In genomic region chr5:56076486-56076885, GRCh38 we compare ENCODE assay signal across 11 cellular contexts.
DNase-seq lines count a peak whose midpoint lies in the region; TF ChIP-seq lines count a peak whose summit lies in the region.
"Had no signal": no experiment of that assay in that cellular context is flagged by ENCODE, and none has a peak within 500 bp of the region (broad histone marks: within the 10 kb centered on the region; RNA-seq: fewer than 3 reads in every experiment).

No MANE protein-coding gene starts in this region.

- H3K23ac ChIP-seq in mesenchymal stem cell (ENCODE audit: low read length in 2 of 2): no peak overlapping the region

- CTCF ChIA-PET in Caco-2 (lab: Charles Lee): no interaction called here

- 60% methylated on average over 2 of the region's 3 CpGs for WGBS in mesenchymal stem cell

- H3K4me1 ChIP-seq in Caco-2 (peaks cover 56% of the 10 kb centered on the region), mesenchymal stem cell (ENCODE audit: control insufficient read depth, insufficient read depth, low read depth, low read length) (no peaks in the 10 kb centered on the region), uterus (peaks cover 0 to 2% of the 10 kb centered on the region in 2 donors)
- H3K4me1 ChIP-seq: HAP-1 had no signal

- H2BK5ac ChIP-seq in mesenchymal stem cell (ENCODE audit: low read depth, low read length, poor library complexity, severe bottlenecking): no peak overlapping the region

- no peaks in the 10 kb centered on the region for H3K27me3 ChIP-seq in Caco-2 (replicated peaks; ENCODE audit: control insufficient read depth, insufficient read depth, low read length)
- no peaks in the 10 kb centered on the region for H3K27me3 ChIP-seq in mesenchymal stem cell (ENCODE audit: control insufficient read depth in 1 of 2, insufficient read depth in 1 of 2, low read length in 2 of 2)
- H3K27me3 ChIP-seq in uterus: no peaks in the 10 kb centered on the region
- H3K27me3 ChIP-seq: BLaER1 treated with 17β-estradiol and CSF1 and Interleukin-3, amounts not matched to agents 10 nM and 100 nM had no signal

- H3K4me3 Mint-ChIP-seq in Caco-2 (ENCODE audit: unreplicated experiment): no peak overlapping the region
- H3K4me3 Mint-ChIP-seq: CD4-positive, CD25-positive, alpha-beta regulatory T cell had no signal

- H3K27me3 Mint-ChIP-seq in Caco-2 (ENCODE audit: insufficient read depth, unreplicated experiment): no peaks in the 10 kb centered on the region
- H3K27me3 Mint-ChIP-seq: CD4-positive, CD25-positive, alpha-beta regulatory T cell had no signal

- H2BK120ac ChIP-seq in mesenchymal stem cell (ENCODE audit: low read depth, low read length): peak overlapping the region; percentile 75

- no peaks in the 10 kb centered on the region for H3K79me1 ChIP-seq in mesenchymal stem cell (replicated peaks; ENCODE audit: low read length, poor library complexity, severe bottlenecking)

- DNase-seq in Caco-2: no peak
- DNase-seq in ELF-1 (ENCODE audit: low read depth, low spot score): peak; percentile 35
- no peak for DNase-seq in mesenchymal stem cell
- no peak for DNase-seq in uterus
- no peak for DNase-seq in stimulated activated CD4-positive, alpha-beta T cell treated with anti-CD3 and anti-CD28 coated beads, Interleukin-1b, Interleukin-23, amount 100 ng/mL, for 48 hours
- DNase-seq in AG08395 (ENCODE audit: low spot score): no peak
- DNase-seq: Calu3; CD4-positive, CD25-positive, alpha-beta regulatory T cell; DMS 273 treated with DMSO at 0.1 percent for 48 hours had no signal

- H3K9ac ChIP-seq in mesenchymal stem cell (ENCODE audit: low read length): no peak overlapping the region
- H3K9ac ChIP-seq: BLaER1 treated with 17β-estradiol and CSF1 and Interleukin-3, amounts not matched to agents 10 nM and 100 nM had no signal

- peak overlapping the region in 1 of 2 experiments; percentile 88 for H3K4ac ChIP-seq in mesenchymal stem cell (ENCODE audit: low read depth in 1 of 2, low read length in 2 of 2)

- POLR2A ChIA-PET in Caco-2 (lab: Charles Lee): no interaction called here

- H3K4me3 ChIP-seq in Caco-2 (ENCODE audit: low read depth, low read length) (no peak overlapping the region), mesenchymal stem cell (ENCODE audit: insufficient read depth in 1 of 2, low read depth in 1 of 2, low read length in 2 of 2) (no peak overlapping the region), uterus (no peak overlapping the region)
- H3K4me3 ChIP-seq: BLaER1 treated with 17β-estradiol and CSF1 and Interleukin-3, amounts not matched to agents 10 nM and 100 nM; HAP-1 had no signal

- intact Hi-C loops in Caco-2 (cut with micrococcal nuclease; ENCODE audit: unreplicated experiment) (no loop called here), uterus (cut with DNase I; ENCODE audit: low total_unique reads) (no loop called here)

- H2AFZ ChIP-seq in mesenchymal stem cell (ENCODE audit: low read depth, low read length): no peak overlapping the region

- no peaks in the 10 kb centered on the region for H3K9me3 Mint-ChIP-seq in Caco-2 (ENCODE audit: unreplicated experiment)

- H3K4me2 ChIP-seq in mesenchymal stem cell (ENCODE audit: low read length, poor library complexity, severe bottlenecking): no peak overlapping the region

- H2BK12ac ChIP-seq in mesenchymal stem cell (ENCODE audit: low read length in 2 of 2): peak overlapping the region; percentile 73 to 80

- H4K91ac ChIP-seq in mesenchymal stem cell (ENCODE audit: low read length): no peak overlapping the region

- TF ChIP-seq CTCF in Caco-2 (IDR thresholded peaks at IDR 0.05; ENCODE audit: insufficient read depth in 1 of 2, low read depth in 1 of 2, low read length in 1 of 2, severe bottlenecking in 1 of 2, unreplicated experiment in 1 of 2) (no peak), uterus (IDR thresholded peaks at IDR 0.05) (no peak)

- H3K36me3 ChIP-seq in Caco-2 (ENCODE audit: control insufficient read depth, insufficient read depth, low read length) (no peaks in the 10 kb centered on the region), mesenchymal stem cell (ENCODE audit: control insufficient read depth in 1 of 2, insufficient read depth in 2 of 2, low read depth in 1 of 2, low read length in 2 of 2) (no peaks in the 10 kb centered on the region), uterus (no peaks in the 10 kb centered on the region)
- H3K36me3 ChIP-seq: BLaER1 treated with 17β-estradiol and CSF1 and Interleukin-3, amounts not matched to agents 10 nM and 100 nM; HAP-1 had no signal

- no peak overlapping the region for H4K8ac ChIP-seq in mesenchymal stem cell (ENCODE audit: low read length)

- H2BK15ac ChIP-seq in mesenchymal stem cell (ENCODE audit: low read depth, poor library complexity, severe bottlenecking): no peak overlapping the region

- peak overlapping the region; percentile 72 for H3K27ac Mint-ChIP-seq in Caco-2 (ENCODE audit: unreplicated experiment)

- no peaks in the 10 kb centered on the region for H3K9me3 ChIP-seq in Caco-2
- H3K9me3 ChIP-seq in mesenchymal stem cell (ENCODE audit: control insufficient read depth, low read length): no peaks in the 10 kb centered on the region
- no peaks in the 10 kb centered on the region for H3K9me3 ChIP-seq in uterus
- H3K9me3 ChIP-seq: BLaER1 treated with 17β-estradiol and CSF1 and Interleukin-3, amounts not matched to agents 10 nM and 100 nM; HAP-1 had no signal

- H3K27ac ChIP-seq in mesenchymal stem cell (ENCODE audit: low read length, poor library complexity, severe bottlenecking) (no peak overlapping the region), uterus (peak overlapping the region; percentile 70 to 74)

- H3K18ac ChIP-seq in mesenchymal stem cell (ENCODE audit: low read depth in 1 of 2, low read length in 2 of 2): peak overlapping the region; percentile 34 to 46

- peaks cover 6% of the 10 kb centered on the region for H3K36me3 Mint-ChIP-seq in Caco-2 (ENCODE audit: insufficient read depth, unreplicated experiment)

- H3K14ac ChIP-seq in mesenchymal stem cell (ENCODE audit: low read length in 2 of 2): no peak overlapping the region

- no TSS peak for BruUV-seq in Caco-2 (replicated peaks; lab: Mats Ljungman, UMichigan)

- no peak for TF ChIP-seq POLR2A in uterus (IDR thresholded peaks at IDR 0.05)

- peaks cover 51% of the 10 kb centered on the region for H3K4me1 Mint-ChIP-seq in Caco-2 (ENCODE audit: low read depth, unreplicated experiment)

- H2AK5ac ChIP-seq in mesenchymal stem cell (ENCODE audit: low read length, severe bottlenecking): no peak overlapping the region
